In the genomic region with DNA sequence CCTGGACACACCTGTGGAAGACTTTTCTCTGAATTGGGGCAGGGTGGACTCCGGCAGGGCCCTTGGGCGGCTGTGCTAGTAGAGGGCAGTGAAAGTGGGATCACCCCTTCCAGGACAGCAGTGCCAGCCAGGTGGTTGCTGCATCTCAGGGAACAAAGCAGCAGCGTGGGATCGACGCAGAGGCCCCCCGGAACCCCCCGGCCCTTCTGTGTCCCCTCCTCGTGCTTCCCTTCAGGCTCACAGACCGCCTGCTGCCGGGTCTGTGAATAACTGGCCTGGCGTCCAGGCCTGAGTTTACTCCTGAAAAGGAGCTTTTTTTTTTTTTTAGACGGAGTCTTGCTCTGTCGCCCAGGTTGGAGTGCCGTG, we compare ENCODE assay signal across 24 cellular contexts. TPM values are rescaled to one million over a fixed set of nuclear protein-coding genes. Genes with fewer than 3 reads are reported as not detected.
"Had no signal": no experiment of that assay in that cellular context is flagged by ENCODE, and none has a peak within 500 bp of the region (broad histone marks: within the 10 kb centered on the region; RNA-seq: fewer than 3 reads in every experiment).

No MANE protein-coding gene starts in this region.

- H3K4me1 ChIP-seq: adrenal gland, SJSA1 had no signal

- DNase-seq: activated CD4-positive, alpha-beta T cell treated with anti-CD3 and anti-CD28 coated beads for 48 hours; activated CD4-positive, alpha-beta T cell treated with anti-CD3 and anti-CD28 coated beads, Interleukin-2, amount 50 U/mL, for 4 hours; activated CD8-positive, alpha-beta memory T cell treated with anti-CD3 and anti-CD28 coated beads, Interleukin-2, amount 50 U/mL, for 48 hours; activated CD8-positive, alpha-beta T cell treated with anti-CD3 and anti-CD28 coated beads, Interleukin-2, amount 10 ng/mL, durations not matched to agents 7 days and 5 days; activated naive CD4-positive, alpha-beta T cell treated with anti-CD3 and anti-CD28 coated beads, Interleukin-2, amount 50 U/mL, for 16 hours; activated naive CD8-positive, alpha-beta T cell treated with anti-CD3 and anti-CD28 coated beads, Interleukin-2, amount 10 ng/mL, durations not matched to agents 7 days and 5 days; activated T-cell treated with anti-CD3 and anti-CD28 coated beads, Interleukin-2, amount 50 U/mL, for 1 hour; adrenal gland; anterior cingulate cortex; caudate nucleus; KG1; MG63; MV-4-11; NCI-H1092 treated with DMSO at 0.1 percent for 48 hours; NCI-H1436 treated with DMSO at 0.1 percent for 48 hours; NCI-H187; NCI-H2081; NCI-H510A treated with DMSO at 0.1 percent for 48 hours; Right ventricle myocardium superior had no signal

- H3K4me3 Mint-ChIP-seq: activated CD8-positive, alpha-beta T cell treated with anti-CD3 and anti-CD28 coated beads, Interleukin-2, amount 10 ng/mL, durations not matched to agents 7 days and 5 days; activated naive CD8-positive, alpha-beta T cell treated with anti-CD3 and anti-CD28 coated beads, Interleukin-2, amount 10 ng/mL, durations not matched to agents 7 days and 5 days; T-helper 1 cell treated with Interleukin-12 subunit alpha and Interleukin-12 subunit beta and Interleukin-4 antibody, amounts not matched to agents 30 μg/mL and 1 μg/mL, for 36 hours had no signal

- H3K27ac ChIP-seq: SJSA1 had no signal

- H3K4me3 ChIP-seq: adrenal gland, MG63, SJSA1 had no signal

- H3K27me3 ChIP-seq: adrenal gland, MG63, SJSA1 had no signal

- ATAC-seq: activated CD4-positive, CD25-positive, alpha-beta regulatory T cell treated with anti-CD3 and anti-CD28 coated beads, Interleukin-2, amount 50 U/mL, for 24 hours; activated CD8-positive, alpha-beta T cell treated with anti-CD3 and anti-CD28 coated beads, Interleukin-2, amount 10 ng/mL, durations not matched to agents 7 days and 5 days had no signal

- H3K9me3 ChIP-seq: adrenal gland, MG63, SJSA1 had no signal

- H3K9me3 Mint-ChIP-seq: activated naive CD8-positive, alpha-beta T cell treated with anti-CD3 and anti-CD28 coated beads, Interleukin-2, amount 10 ng/mL, durations not matched to agents 7 days and 5 days; T-helper 1 cell treated with Interleukin-12 subunit alpha and Interleukin-12 subunit beta and Interleukin-4 antibody, amounts not matched to agents 30 μg/mL and 1 μg/mL, for 36 hours had no signal

- H3K27ac Mint-ChIP-seq: activated CD8-positive, alpha-beta T cell treated with anti-CD3 and anti-CD28 coated beads, Interleukin-2, amount 10 ng/mL, durations not matched to agents 7 days and 5 days; activated naive CD8-positive, alpha-beta T cell treated with anti-CD3 and anti-CD28 coated beads, Interleukin-2, amount 10 ng/mL, durations not matched to agents 7 days and 5 days; T-helper 1 cell treated with Interleukin-12 subunit alpha and Interleukin-12 subunit beta and Interleukin-4 antibody, amounts not matched to agents 30 μg/mL and 1 μg/mL, for 36 hours had no signal

- H3K27me3 Mint-ChIP-seq: activated naive CD8-positive, alpha-beta T cell treated with anti-CD3 and anti-CD28 coated beads, Interleukin-2, amount 10 ng/mL, durations not matched to agents 7 days and 5 days had no signal

RNA-seq across cellular contexts. Expression of a gene that starts 24.7 kb away (rescaled TPM):
- total RNA-seq: activated CD8-positive, alpha-beta T cell treated with anti-CD3 and anti-CD28 coated beads, Interleukin-2, amount 10 ng/mL, durations not matched to agents 7 days and 5 days; activated naive CD8-positive, alpha-beta T cell treated with anti-CD3 and anti-CD28 coated beads, Interleukin-2, amount 10 ng/mL, durations not matched to agents 7 days and 5 days; adrenal gland; cerebellum; Right ventricle myocardium superior; RPMI7951; SJSA1 had no signal
